In the genomic region with DNA sequence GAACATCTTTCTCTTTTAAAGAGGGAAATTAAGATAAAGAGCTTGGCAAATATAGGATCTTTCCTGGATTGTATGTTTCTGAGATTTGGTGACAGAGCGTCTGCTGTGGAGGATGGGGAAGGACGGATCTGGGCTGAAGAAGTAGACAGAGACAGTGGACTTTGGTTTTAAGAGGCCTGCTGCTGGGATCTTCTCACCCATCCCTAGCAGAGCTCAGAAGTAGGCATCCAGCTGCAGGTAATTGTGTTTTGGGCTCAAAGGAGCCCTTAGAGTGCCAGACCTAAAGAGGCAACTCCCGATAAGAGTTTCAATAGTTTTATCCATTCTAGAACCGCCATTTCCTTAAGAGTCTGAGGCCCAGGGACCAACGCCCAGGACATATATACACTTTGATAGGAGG, we compare ENCODE assay signal across 4 cellular contexts.
"Had no signal": no experiment of that assay in that cellular context is flagged by ENCODE, and none has a peak within 500 bp of the region (broad histone marks: within the 10 kb centered on the region; RNA-seq: fewer than 3 reads in every experiment).

No MANE protein-coding gene starts in this region.

- H3K4me1 Mint-ChIP-seq: H9 had no signal

- DNase-seq: GOT3, H9, HCEC 1CT, IMR-90 had no signal

- H3K4me3 Mint-ChIP-seq: H9 had no signal

- H3K27ac Mint-ChIP-seq: H9 had no signal

- H3K9me3 Mint-ChIP-seq: H9 had no signal
